Comparison of ENCODE assay signal across 1 cellular context in the genomic region with DNA sequence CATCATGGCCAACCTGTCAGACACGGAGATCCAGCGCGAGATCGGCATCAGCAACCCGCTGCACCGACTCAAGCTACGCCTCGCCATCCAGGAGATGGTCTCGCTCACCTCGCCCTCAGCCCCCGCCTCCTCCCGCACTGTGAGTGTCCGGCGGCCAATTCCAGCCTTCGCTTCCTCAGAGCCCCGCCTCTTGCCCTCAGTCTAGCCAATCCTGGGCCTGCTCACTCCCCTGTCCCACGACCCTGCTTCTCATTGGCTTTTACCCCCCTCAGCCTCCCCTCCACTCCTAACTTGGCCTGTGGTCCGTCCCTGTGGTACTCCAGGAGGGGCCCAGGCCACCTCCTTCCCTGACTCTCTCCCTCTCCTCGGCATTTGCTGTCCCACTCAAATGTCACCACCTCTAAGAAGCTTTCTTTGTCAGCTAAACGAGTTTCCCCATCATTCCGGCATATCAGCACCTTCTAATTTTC.
TF ChIP-seq lines count a peak whose summit lies in the region.

No MANE protein-coding gene starts in this region.

TF ChIP-seq in GM12878, 131 proteins besides CTCF, POLR2A, EP300 and RAD21:
- peak; percentile 14 for TF ChIP-seq FOS (IDR thresholded peaks at IDR 0.05; ENCODE audit: borderline replicate concordance, extremely low read depth, insufficient read length)
- TF ChIP-seq HDAC6 (IDR thresholded peaks at IDR 0.05; ENCODE audit: unreplicated experiment): no peak
- TF ChIP-seq MXI1 (IDR thresholded peaks at IDR 0.05; ENCODE audit: low read depth, low read length): no peak
- no peak for TF ChIP-seq ZNF24 (IDR thresholded peaks at IDR 0.05)
- TF ChIP-seq, protein P1, sequence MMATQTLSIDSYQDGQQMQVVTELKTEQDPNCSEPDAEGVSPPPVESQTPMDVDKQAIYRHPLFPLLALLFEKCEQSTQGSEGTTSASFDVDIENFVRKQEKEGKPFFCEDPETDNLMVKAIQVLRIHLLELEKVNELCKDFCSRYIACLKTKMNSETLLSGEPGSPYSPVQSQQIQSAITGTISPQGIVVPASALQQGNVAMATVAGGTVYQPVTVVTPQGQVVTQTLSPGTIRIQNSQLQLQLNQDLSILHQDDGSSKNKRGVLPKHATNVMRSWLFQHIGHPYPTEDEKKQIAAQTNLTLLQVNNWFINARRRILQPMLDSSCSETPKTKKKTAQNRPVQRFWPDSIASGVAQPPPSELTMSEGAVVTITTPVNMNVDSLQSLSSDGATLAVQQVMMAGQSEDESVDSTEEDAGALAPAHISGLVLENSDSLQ (IDR thresholded peaks at IDR 0.05): 0 out of 2 replicates have a peak, but pooled peaks have one; percentile 5
- peak; percentile 63; the same call in 1 of the 2 replicates for TF ChIP-seq HDGF (IDR thresholded peaks at IDR 0.05)
- peak; percentile 84 for TF ChIP-seq SP1 (IDR thresholded peaks at IDR 0.05; ENCODE audit: low read depth, low read length)
- TF ChIP-seq SMC3 (IDR thresholded peaks at IDR 0.05; ENCODE audit: borderline replicate concordance, low read length): no peak
- no peak for TF ChIP-seq BMI1 (IDR thresholded peaks at IDR 0.05; ENCODE audit: borderline replicate concordance)
- TF ChIP-seq CHD4 (IDR thresholded peaks at IDR 0.05): no peak
- no peak for TF ChIP-seq SMARCA5 (IDR thresholded peaks at IDR 0.05)
- 0 out of 2 replicates have a peak, but pooled peaks have one; percentile 23 for TF ChIP-seq CHD2 (IDR thresholded peaks at IDR 0.05; ENCODE audit: borderline replicate concordance, low read depth, low read length)
